7 cellular contexts compared by ENCODE assay signal in genomic region chr5:136080483-136081180, GRCh38. TPM values are rescaled to one million over a fixed set of nuclear protein-coding genes. Genes with fewer than 3 reads are reported as not detected.
A peak's percentile ranks its signal among the peaks of the same experiment; 100 is the strongest.
DNase-seq lines count a peak whose midpoint lies in the region; ATAC-seq, FAIRE-seq and TF ChIP-seq lines count a peak whose summit lies in the region.

No MANE protein-coding gene starts in this region.

- BruUV-seq in K562 (replicated peaks; lab: Mats Ljungman, UMichigan): TSS peak; percentile 93

- H3K9me1 ChIP-seq in K562 (ENCODE audit: control insufficient read depth, insufficient read depth, low read length): no peaks in the 10 kb centered on the region

- TF ChIP-seq CTCF in K562 (IDR thresholded peaks at IDR 0.05 in 2 of 3, conservative IDR thresholded peaks at IDR 0.05 in 1 of 3; ENCODE audit: insufficient read depth in 2 of 3, low read depth in 1 of 3, low read length in 3 of 3): no peak

- peak; percentile 86 for TF ChIP-seq POLR2A in K562 (conservative IDR thresholded peaks at IDR 0.05)

- no peaks in the 10 kb centered on the region for H3K36me3 ChIP-seq in K562 (ENCODE audit: control insufficient read depth, insufficient read depth, low read length)

- H3K9ac ChIP-seq in K562 (ENCODE audit: insufficient read depth in 1 of 2, low read depth in 2 of 2, low read length in 2 of 2): peak overlapping the region; percentile 67 to 89

- POLR2A ChIA-PET in K562 (lab: Yijun Ruan, JAX): interaction anchor here (0.5 to 1.3 kb wide), 7 partner anchors 10 to 177 kb away, joined by 3 to 7 read pairs (median 3); partner anchors contain the start of gene SMAD5

- CTCF ChIA-PET in K562 (lab: Yijun Ruan, JAX; ENCODE audit: low intra/inter-chr PET ratio): no interaction called here

- intact Hi-C loops in K562 (cut with micrococcal nuclease): loop anchor here (5.0 kb wide), 2 partner anchors 52 to 92 kb away; partner anchors contain the start of gene SMAD5

- 2% methylated on average over 32 of the region's 34 CpGs for WGBS in K562 (ENCODE audit: insufficient coverage, low coverage, missing lambda C conversion rate)

- ATAC-seq in GM19035 (IDR thresholded peaks at IDR 0.05; ENCODE audit: unreplicated experiment): peak; percentile 95
- peak; percentile 97 for ATAC-seq in HG03095 (IDR thresholded peaks at IDR 0.05; ENCODE audit: unreplicated experiment)
- peak; percentile 97 for ATAC-seq in K562

- in situ Hi-C loops in K562 (cut with MboI): no loop called here

- H3K4me3 ChIP-seq in K562: peak overlapping the region; percentile 43

- peak in 4 of 5 donors; percentile 24 to 80 (median 47) for DNase-seq in T-helper 1 cell
- peak; percentile 86 to 90 (median 88) for DNase-seq in K562 (ENCODE audit: extremely low read depth in 1 of 4, low spot score in 3 of 4)
- DNase-seq in iris pigment epithelial cell (ENCODE audit: low read depth): peak; percentile 86
- peak; percentile 7 to 54 for DNase-seq in stimulated activated CD4-positive, alpha-beta T cell treated with anti-CD3 and anti-CD28 coated beads, Interleukin-12 subunit alpha, Interleukin-12 subunit beta, amount 100 ng/mL, for 24 hours (ENCODE audit: low read depth in 2 of 2)
- no peak for DNase-seq in NCI-H187 treated with DMSO at 0.1 percent for 48 hours (lab: John Stamatoyannopoulos, UW)

- no peaks in the 10 kb centered on the region for H3K79me2 ChIP-seq in K562 (ENCODE audit: control insufficient read depth, insufficient read depth, low read length)

- FAIRE-seq in K562 (lab: Jason Lieb, UNC): peak; percentile 93

- peaks cover 9 to 12% of the 10 kb centered on the region in 2 experiments; a peak in 4 of 5 replicates for H3K4me1 ChIP-seq in K562 (replicated peaks in 1 of 2; ENCODE audit: control insufficient read depth in 2 of 2, insufficient read depth in 2 of 2, low read length in 2 of 2)

- TF ChIP-seq EP300 in K562 (IDR thresholded peaks at IDR 0.05; ENCODE audit: low read length): peak; percentile 71

- peak overlapping the region; percentile 64; the same call in 2 of the 3 replicates for H3K27ac ChIP-seq in K562 (ENCODE audit: extremely low read depth, low read depth, low read length)

- H2AFZ ChIP-seq in K562 (ENCODE audit: low read depth, low read length): peak overlapping the region; percentile 87

- H3K9me3 ChIP-seq in K562 (replicated peaks; ENCODE audit: control insufficient read depth, insufficient read depth, low read depth, low read length): no peaks in the 10 kb centered on the region

- peak overlapping the region; percentile 61 for H3K4me2 ChIP-seq in K562 (ENCODE audit: insufficient read depth, low read length)

- H3K27me3 ChIP-seq in K562 (ENCODE audit: control insufficient read depth in 2 of 2, insufficient read depth in 2 of 2, low read length in 2 of 2): peaks cover 11 to 15% of the 10 kb centered on the region in 2 experiments

- H4K20me1 ChIP-seq in K562 (replicated peaks; ENCODE audit: control insufficient read depth, insufficient read depth, low read length): no peaks in the 10 kb centered on the region

- TF ChIP-seq RAD21 in K562 (CRISPR knock-in tag; conservative IDR thresholded peaks at IDR 0.05 in 1 of 2, IDR thresholded peaks at IDR 0.05 in 1 of 2): 0 out of 4 replicates have a peak, but pooled peaks of 1 of the 2 experiments have one; percentile 4

TF ChIP-seq in K562, 482 proteins besides CTCF, POLR2A, EP300 and RAD21 (continues in another document):
- TF ChIP-seq CBX1 (IDR thresholded peaks at IDR 0.05; ENCODE audit: low read depth): no peak
- no peak for TF ChIP-seq ZBTB26 (CRISPR knock-in tag; IDR thresholded peaks at IDR 0.05)
- peak; percentile 88 for TF ChIP-seq MYC (IDR thresholded peaks at IDR 0.05; ENCODE audit: low read depth, low read length)
- no peak for TF ChIP-seq MYC (CRISPR knock-in tag; IDR thresholded peaks at IDR 0.05; ENCODE audit: borderline replicate concordance, low read depth)
- TF ChIP-seq, protein P1, sequence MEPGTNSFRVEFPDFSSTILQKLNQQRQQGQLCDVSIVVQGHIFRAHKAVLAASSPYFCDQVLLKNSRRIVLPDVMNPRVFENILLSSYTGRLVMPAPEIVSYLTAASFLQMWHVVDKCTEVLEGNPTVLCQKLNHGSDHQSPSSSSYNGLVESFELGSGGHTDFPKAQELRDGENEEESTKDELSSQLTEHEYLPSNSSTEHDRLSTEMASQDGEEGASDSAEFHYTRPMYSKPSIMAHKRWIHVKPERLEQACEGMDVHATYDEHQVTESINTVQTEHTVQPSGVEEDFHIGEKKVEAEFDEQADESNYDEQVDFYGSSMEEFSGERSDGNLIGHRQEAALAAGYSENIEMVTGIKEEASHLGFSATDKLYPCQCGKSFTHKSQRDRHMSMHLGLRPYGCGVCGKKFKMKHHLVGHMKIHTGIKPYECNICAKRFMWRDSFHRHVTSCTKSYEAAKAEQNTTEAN (CRISPR knock-in tag; IDR thresholded peaks at IDR 0.05): peak; percentile 61; the same call in 1 of the 2 replicates
- peak; percentile 63; the same call in 1 of the 2 replicates for TF ChIP-seq ZNF263 (CRISPR knock-in tag; IDR thresholded peaks at IDR 0.05; ENCODE audit: borderline replicate concordance)
- no peak for TF ChIP-seq DIDO1 (tag; IDR thresholded peaks at IDR 0.05; ENCODE audit: low read depth)
- no peak for TF ChIP-seq ZNF384 (IDR thresholded peaks at IDR 0.05; ENCODE audit: low read depth, low read length)
- peak; percentile 63; the same call in 1 of the 2 replicates for TF ChIP-seq ESRRA (IDR thresholded peaks at IDR 0.05; ENCODE audit: borderline replicate concordance, low read depth)
- TF ChIP-seq MTA3 (IDR thresholded peaks at IDR 0.05; ENCODE audit: borderline replicate concordance): peak; percentile 56; the same call in 1 of the 2 replicates

RNA-seq across cellular contexts. Expression of gene TGFBI, which starts 51.8 kb away (rescaled TPM):
- 0.21 TPM in 1 of 2 replicates, not detected in the other for total RNA-seq in K562 (2011; cell fraction: chromatin; rRNA removed; ENCODE audit: low replicate concordance)
- not detected in 2 replicates for total RNA-seq in K562 (2011; cell fraction: nucleolus; rRNA removed)
- total RNA-seq in K562 (2011; cell fraction: nucleoplasm; rRNA removed): 0.61 TPM in 1 of 2 replicates, not detected in the other
- total RNA-seq in K562 (2014; rRNA removed) (0.05 TPM in 1 of 2 replicates, not detected in the other), K562 (2014; rRNA removed; fragmentation: Illumina TruSeq; extraction: Trizol) (not detected in 2 replicates), K562 (2015; rRNA removed; fragmentation: Illumina TruSeq; extraction: Trizol) (not detected in 2 replicates), K562 (2021) (0.62 and 0.98 TPM in 2 replicates)
- polyA plus RNA-seq in K562 (2011; rRNA removed) (0.08 TPM in 1 of 2 replicates, not detected in the other), K562 (2014; fragmentation: Illumina TruSeq; extraction: Trizol) (not detected in 2 replicates), K562 (2014; fragmentation: Nextera tagmentation; extraction: Ambion mirVana) (not detected), K562 (2014; rRNA removed) (not detected in 2 replicates)
- 0.06 TPM in 1 of 2 replicates, not detected in the other for polyA plus RNA-seq in K562 (2011; cell fraction: cytosol; rRNA removed)
- polyA plus RNA-seq in K562 (2011; cell fraction: nucleus; rRNA removed): 0.04 and 0.26 TPM in 2 replicates
- polyA plus RNA-seq in K562 (2012): 0.18 TPM in 1 of 2 replicates, not detected in the other
- not detected in 2 replicates for polyA minus RNA-seq in K562 (2011; rRNA and poly(A)+ RNA removed)
- 0.57 and 1.6 TPM in 2 replicates for polyA minus RNA-seq in K562 (2011; cell fraction: cytosol; rRNA and poly(A)+ RNA removed)
- not detected in 2 replicates for polyA minus RNA-seq in K562 (2011; cell fraction: nucleus; rRNA and poly(A)+ RNA removed)

RNA-seq across cellular contexts. Expression of gene SMAD5, which starts 52.0 kb away (rescaled TPM):
- total RNA-seq in K562 (2011; cell fraction: chromatin; rRNA removed; ENCODE audit: low replicate concordance): 37.6 and 119 TPM in 2 replicates
- total RNA-seq in K562 (2011; cell fraction: nucleolus; rRNA removed): 9.2 and 17.2 TPM in 2 replicates
- total RNA-seq in K562 (2011; cell fraction: nucleoplasm; rRNA removed): 23.3 and 36.0 TPM in 2 replicates
- 14.7 and 14.8 TPM in 2 replicates for total RNA-seq in K562 (2014; rRNA removed)
- total RNA-seq in K562 (2014; rRNA removed; fragmentation: Illumina TruSeq; extraction: Trizol): 35.0 and 47.9 TPM in 2 replicates
- 26.5 and 29.5 TPM in 2 replicates for total RNA-seq in K562 (2015; rRNA removed; fragmentation: Illumina TruSeq; extraction: Trizol)
- 34.4 and 38.5 TPM in 2 replicates for total RNA-seq in K562 (2021)
- polyA plus RNA-seq in K562 (2011; rRNA removed): 49.0 and 53.9 TPM in 2 replicates
- 23.7 and 43.2 TPM in 2 replicates for polyA plus RNA-seq in K562 (2011; cell fraction: cytosol; rRNA removed)
- 15.7 and 27.0 TPM in 2 replicates for polyA plus RNA-seq in K562 (2011; cell fraction: nucleus; rRNA removed)
- polyA plus RNA-seq in K562 (2012): 12.9 and 17.5 TPM in 2 replicates
- polyA plus RNA-seq in K562 (2014; fragmentation: Illumina TruSeq; extraction: Trizol): 20.3 and 21.1 TPM in 2 replicates
- 10 to 100 TPM; 14.2 to 18.9 TPM for polyA plus RNA-seq in K562 (2014; fragmentation: Nextera tagmentation; extraction: Ambion mirVana)
- 12.4 and 17.4 TPM in 2 replicates for polyA plus RNA-seq in K562 (2014; rRNA removed)
- 143 and 178 TPM in 2 replicates for polyA minus RNA-seq in K562 (2011; rRNA and poly(A)+ RNA removed)
- polyA minus RNA-seq in K562 (2011; cell fraction: cytosol; rRNA and poly(A)+ RNA removed): 41.4 and 59.4 TPM in 2 replicates
- polyA minus RNA-seq in K562 (2011; cell fraction: nucleus; rRNA and poly(A)+ RNA removed): 19.7 and 42.3 TPM in 2 replicates
